ENCODE assay signal across 8 cellular contexts in the genomic region with DNA sequence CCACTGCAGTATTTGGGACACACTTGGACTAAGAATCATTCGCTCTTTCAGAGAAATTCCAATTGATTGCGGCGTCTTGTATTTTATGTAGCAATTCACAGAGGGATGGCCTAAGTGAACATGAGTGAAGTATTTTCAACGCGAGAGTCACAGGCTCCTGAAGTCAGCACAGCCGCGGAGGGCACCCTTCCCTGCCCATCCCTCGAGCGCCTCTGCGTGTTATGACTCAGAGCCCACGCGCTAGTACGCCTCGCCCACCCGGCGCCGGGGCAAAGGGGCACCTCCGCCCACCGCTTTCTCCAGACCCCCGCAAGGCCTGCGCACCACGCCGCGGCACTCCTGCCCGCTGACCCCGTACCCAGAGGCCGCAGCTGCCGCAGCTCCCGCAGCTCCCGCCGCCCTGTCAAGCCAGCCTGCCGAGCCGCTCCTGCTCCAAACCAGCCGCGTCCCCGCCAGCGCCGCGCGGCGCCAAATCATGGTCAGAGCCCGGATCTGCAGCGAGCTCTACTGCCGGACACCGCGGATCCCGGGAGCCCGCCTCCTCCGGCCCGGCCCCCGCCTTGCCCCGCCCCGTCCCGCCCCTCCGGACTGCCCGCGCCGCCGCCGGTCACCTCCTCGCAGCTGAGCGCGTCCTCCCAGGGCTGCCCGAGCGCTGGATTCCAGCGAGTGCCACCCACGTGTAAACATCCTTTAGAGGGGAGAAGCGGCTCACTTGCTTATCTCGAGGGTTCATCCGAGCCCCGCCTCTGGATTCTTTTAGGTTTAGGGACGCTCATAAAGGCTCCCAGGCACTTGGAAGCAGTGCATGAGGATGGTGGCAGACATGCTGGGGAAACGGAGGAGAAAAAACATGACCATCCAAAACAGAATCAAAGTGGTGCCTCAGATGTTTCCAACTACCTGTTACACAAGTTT. TPM values are rescaled to one million over a fixed set of nuclear protein-coding genes. Genes with fewer than 3 reads are reported as not detected.
DNase-seq lines count a peak whose midpoint lies in the region; ATAC-seq and TF ChIP-seq lines count a peak whose summit lies in the region.

A gene with protein sequence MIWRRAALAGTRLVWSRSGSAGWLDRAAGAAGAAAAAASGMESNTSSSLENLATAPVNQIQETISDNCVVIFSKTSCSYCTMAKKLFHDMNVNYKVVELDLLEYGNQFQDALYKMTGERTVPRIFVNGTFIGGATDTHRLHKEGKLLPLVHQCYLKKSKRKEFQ (minus strand): TSS at position 509 of the 915 bp plus-strand sequence. CDS start 32 bp downstream, at position 477.

- no peaks in the 10 kb centered on the region for H3K27me3 ChIP-seq in BLaER1

- ATAC-seq in HG03354 (IDR thresholded peaks at IDR 0.05; ENCODE audit: poor library complexity, severe bottlenecking, unreplicated experiment) (peak; percentile 89), left lobe of liver (peak; percentile 97)

- peak; percentile 75 for TF ChIP-seq POLR2A in GM19099 (IDR thresholded peaks at IDR 0.05; ENCODE audit: extremely low read depth, insufficient read length, low read depth)

- peaks cover 15% of the 10 kb centered on the region; the same call in 1 of the 2 replicates for H4K20me1 ChIP-seq in BLaER1

- H3K4me1 ChIP-seq in BLaER1 = peaks cover 18% of the 10 kb centered on the region

- peak within 1 kb of the TSS; percentile 94 for H3K4me3 Mint-ChIP-seq in activated CD4-positive, alpha-beta T cell treated with anti-CD3 and anti-CD28 coated beads, Interleukin-2, amount 10 ng/mL, durations not matched to agents 24 days and 14 days

- H3K4me2 ChIP-seq in BLaER1 = peak within 1 kb of the TSS; percentile 93

- peak within 1 kb of the TSS; percentile 79 for H3K27ac Mint-ChIP-seq in activated CD4-positive, alpha-beta T cell treated with anti-CD3 and anti-CD28 coated beads, Interleukin-2, amount 10 ng/mL, durations not matched to agents 24 days and 14 days

- no peak for TF ChIP-seq CTCF in coronary artery (IDR thresholded peaks at IDR 0.05)

- H3K27ac ChIP-seq in BLaER1 = peak within 1 kb of the TSS; percentile 55; the same call in 1 of the 2 replicates
- peak within 1 kb of the TSS; percentile 97 to 98 for H3K27ac ChIP-seq in coronary artery

- peak within 1 kb of the TSS; percentile 83 for H3K9ac ChIP-seq in BLaER1

- peaks cover 6% of the 10 kb centered on the region for H3K36me3 Mint-ChIP-seq in activated CD4-positive, alpha-beta T cell treated with anti-CD3 and anti-CD28 coated beads, Interleukin-2, amount 10 ng/mL, durations not matched to agents 24 days and 14 days (ENCODE audit: low read depth)

- intact Hi-C loops in activated CD4-positive, alpha-beta T cell treated with anti-CD3 and anti-CD28 coated beads, Interleukin-2, amount 10 ng/mL, durations not matched to agents 24 days and 14 days (cut with micrococcal nuclease) = loop anchor here (1.0 to 5.0 kb wide), 3 partner anchors 17 to 298 kb away; a partner anchor contains a TSS

- peaks cover 20% of the 10 kb centered on the region for H3K4me1 Mint-ChIP-seq in activated CD4-positive, alpha-beta T cell treated with anti-CD3 and anti-CD28 coated beads, Interleukin-2, amount 10 ng/mL, durations not matched to agents 24 days and 14 days

- no peaks in the 10 kb centered on the region for H3K9me3 Mint-ChIP-seq in activated CD4-positive, alpha-beta T cell treated with anti-CD3 and anti-CD28 coated beads, Interleukin-2, amount 10 ng/mL, durations not matched to agents 24 days and 14 days

- H3K36me3 ChIP-seq in BLaER1 = peaks cover 6% of the 10 kb centered on the region

- DNase-seq in NCI-H524 treated with DMSO at 0.1 percent for 48 hours (lab: John Stamatoyannopoulos, UW) (peak; percentile 41), coronary artery (ENCODE audit: low spot score) (peak; percentile 95), left lobe of liver (ENCODE audit: low spot score) (peak; percentile 92)
- DNase-seq in activated CD4-positive, alpha-beta T cell treated with anti-CD3 and anti-CD28 coated beads, Interleukin-2, amount 10 ng/mL, durations not matched to agents 24 days and 14 days = peak; percentile 87
- DNase-seq in stimulated activated CD4-positive, alpha-beta T cell treated with anti-CD3 and anti-CD28 coated beads, Interleukin-2, amount 100 ng/mL, for 24 hours = peak; percentile 66 to 71

- H3K4me3 ChIP-seq in BLaER1 (peak within 1 kb of the TSS; percentile 88), coronary artery (peak within 1 kb of the TSS; percentile 95)

- peaks cover 7% of the 10 kb centered on the region for H3K27me3 Mint-ChIP-seq in activated CD4-positive, alpha-beta T cell treated with anti-CD3 and anti-CD28 coated beads, Interleukin-2, amount 10 ng/mL, durations not matched to agents 24 days and 14 days

- no peaks in the 10 kb centered on the region for H3K9me3 ChIP-seq in BLaER1

RNA-seq across cellular contexts. Expression of the gene that starts here (rescaled TPM):
- 29.4 and 32.6 TPM in 2 replicates for total RNA-seq in activated CD4-positive, alpha-beta T cell treated with anti-CD3 and anti-CD28 coated beads, Interleukin-2, amount 10 ng/mL, durations not matched to agents 24 days and 14 days
- 13.2 TPM for total RNA-seq in left lobe of liver

Comparison
In these comparisons a context has a peak if more than half of its experiments do, and no peak if none do; other contexts are left out.
1. Peak in every context shown above with its lines: DNase-seq, ATAC-seq, H3K4me3 ChIP-seq and H3K27ac ChIP-seq.
2. DNase-seq: peak in every context shown above with its lines; median percentile 95 in coronary artery; 92 in left lobe of liver; 87 in activated CD4-positive, alpha-beta T cell treated with anti-CD3 and anti-CD28 coated beads, Interleukin-2, amount 10 ng/mL, durations not matched to agents 24 days and 14 days; 68 in stimulated activated CD4-positive, alpha-beta T cell treated with anti-CD3 and anti-CD28 coated beads, Interleukin-2, amount 100 ng/mL, for 24 hours; 41 in NCI-H524 treated with DMSO at 0.1 percent for 48 hours.